16 cellular contexts compared by ENCODE assay signal in genomic region chr3:122603056-122603455, GRCh38. TPM values are rescaled to one million over a fixed set of nuclear protein-coding genes. Genes with fewer than 3 reads are reported as not detected.
DNase-seq lines count a peak whose midpoint lies in the region; ATAC-seq, FAIRE-seq and TF ChIP-seq lines count a peak whose summit lies in the region.
"Had no signal": no experiment of that assay in that cellular context is flagged by ENCODE, and none has a peak within 500 bp of the region (broad histone marks: within the 10 kb centered on the region; RNA-seq: fewer than 3 reads in every experiment).

No MANE protein-coding gene starts in this region.

- peaks cover 0 to 2% of the 10 kb centered on the region in 2 donors for H3K36me3 Mint-ChIP-seq in activated T-cell treated with anti-CD3 and anti-CD28 coated beads, Interleukin-2, amount 50 U/mL, for 72 hours (ENCODE audit: insufficient read depth in 2 of 2)
- H3K36me3 Mint-ChIP-seq in activated T-cell treated with anti-CD3 and anti-CD28 coated beads, Interleukin-2, amount 50 U/mL, for 24 hours (ENCODE audit: low read depth): peaks cover 7% of the 10 kb centered on the region
- peaks cover 7 to 20% (median 8%) of the 10 kb centered on the region in 3 donors for H3K36me3 Mint-ChIP-seq in immature natural killer cell
- no peaks in the 10 kb centered on the region for H3K36me3 Mint-ChIP-seq in HFFc6 (ENCODE audit: low read depth)
- H3K36me3 Mint-ChIP-seq: CD14-positive monocyte had no signal

- no peaks in the 10 kb centered on the region for H3K4me1 Mint-ChIP-seq in activated T-cell treated with anti-CD3 and anti-CD28 coated beads, Interleukin-2, amount 50 U/mL, for 72 hours (ENCODE audit: low read depth)
- peaks cover 12% of the 10 kb centered on the region for H3K4me1 Mint-ChIP-seq in activated T-cell treated with anti-CD3 and anti-CD28 coated beads, Interleukin-2, amount 50 U/mL, for 24 hours (ENCODE audit: low read depth)
- peaks cover 39 to 80% of the 10 kb centered on the region in 2 donors for H3K4me1 Mint-ChIP-seq in immature natural killer cell
- H3K4me1 Mint-ChIP-seq in HFFc6 (ENCODE audit: low read depth): no peaks in the 10 kb centered on the region

- DNase-seq in activated T-cell treated with anti-CD3 and anti-CD28 coated beads, Interleukin-2, amount 50 U/mL, for 72 hours: no peak
- DNase-seq in activated T-cell treated with anti-CD3 and anti-CD28 coated beads, Interleukin-2, amount 50 U/mL, for 24 hours: no peak
- DNase-seq in GM12892 (ENCODE audit: insufficient read length) (no peak), dedifferentiated amniotic fluid mesenchymal stem cell (ENCODE audit: extremely low spot score) (peak; percentile 6), immature natural killer cell (no peak), HFFc6 (no peak), HK-2 (ENCODE audit: unreplicated experiment) (no peak)
- DNase-seq: AML-193; CD4-positive, alpha-beta memory T cell; DMS 273 treated with DMSO at 0.1 percent for 48 hours had no signal

- no peaks in the 10 kb centered on the region for H3K9me3 Mint-ChIP-seq in activated T-cell treated with anti-CD3 and anti-CD28 coated beads, Interleukin-2, amount 50 U/mL, for 72 hours
- no peaks in the 10 kb centered on the region for H3K9me3 Mint-ChIP-seq in activated T-cell treated with anti-CD3 and anti-CD28 coated beads, Interleukin-2, amount 50 U/mL, for 24 hours
- H3K9me3 Mint-ChIP-seq in immature natural killer cell: no peaks in the 10 kb centered on the region
- H3K9me3 Mint-ChIP-seq in HFFc6: no peaks in the 10 kb centered on the region
- H3K9me3 Mint-ChIP-seq: CD14-positive monocyte; CD4-positive, alpha-beta memory T cell had no signal

- H3K27me3 Mint-ChIP-seq in activated T-cell treated with anti-CD3 and anti-CD28 coated beads, Interleukin-2, amount 50 U/mL, for 72 hours (ENCODE audit: low read depth): no peaks in the 10 kb centered on the region
- H3K27me3 Mint-ChIP-seq in activated T-cell treated with anti-CD3 and anti-CD28 coated beads, Interleukin-2, amount 50 U/mL, for 24 hours: no peaks in the 10 kb centered on the region
- H3K27me3 Mint-ChIP-seq in immature natural killer cell (ENCODE audit: low read depth in 3 of 3) (peaks cover 0 to 2% (median 0%) of the 10 kb centered on the region in 3 donors), HFFc6 (ENCODE audit: insufficient read depth) (peaks cover 17% of the 10 kb centered on the region)
- H3K27me3 Mint-ChIP-seq: CD4-positive, alpha-beta memory T cell had no signal

- peak overlapping the region; percentile 22 for H3K27ac Mint-ChIP-seq in activated T-cell treated with anti-CD3 and anti-CD28 coated beads, Interleukin-2, amount 50 U/mL, for 72 hours
- H3K27ac Mint-ChIP-seq in activated T-cell treated with anti-CD3 and anti-CD28 coated beads, Interleukin-2, amount 50 U/mL, for 24 hours: no peak overlapping the region
- H3K27ac Mint-ChIP-seq in immature natural killer cell: peak overlapping the region in 5 of 6 donors; percentile 35 to 82 (median 41)
- H3K27ac Mint-ChIP-seq in HFFc6: no peak overlapping the region

- TF ChIP-seq CTCF in HFFc6 (IDR thresholded peaks at IDR 0.05): no peak

- FAIRE-seq in GM12892 (lab: Jason Lieb, UNC): peak; percentile 27
- FAIRE-seq: G401.6 had no signal

- H3K4me3 Mint-ChIP-seq in activated T-cell treated with anti-CD3 and anti-CD28 coated beads, Interleukin-2, amount 50 U/mL, for 72 hours: no peak overlapping the region
- H3K4me3 Mint-ChIP-seq in activated T-cell treated with anti-CD3 and anti-CD28 coated beads, Interleukin-2, amount 50 U/mL, for 24 hours: no peak overlapping the region
- no peak overlapping the region for H3K4me3 Mint-ChIP-seq in immature natural killer cell
- H3K4me3 Mint-ChIP-seq in HFFc6: no peak overlapping the region
- H3K4me3 Mint-ChIP-seq: CD14-positive monocyte; CD4-positive, alpha-beta memory T cell had no signal

- no peak for TF ChIP-seq POLR2A in GM12892 (IDR thresholded peaks at IDR 0.05; ENCODE audit: low read depth, low read length)

- ATAC-seq in activated T-cell treated with anti-CD3 and anti-CD28 coated beads, Interleukin-2, amount 50 U/mL, for 72 hours (replicated peaks in 1 of 2): no peak
- ATAC-seq in GM19023 (IDR thresholded peaks at IDR 0.05; ENCODE audit: unreplicated experiment): no peak
- ATAC-seq: A549 had no signal

RNA-seq across cellular contexts. Expression of gene PARP15, which starts 25.6 kb away (rescaled TPM):
- total RNA-seq in activated T-cell treated with anti-CD3 and anti-CD28 coated beads, Interleukin-2, amount 50 U/mL, for 72 hours: 10 to 100 TPM; 23.7 to 28.6 TPM
- 36.6 TPM for polyA plus RNA-seq in GM12892 (2012; ENCODE audit: missing spikeins)
- 10 to 100 TPM in 2 of 3 donors, 1 to 10 TPM in 1; 9.4 to 17.0 (median 14.1) TPM for polyA plus RNA-seq in immature natural killer cell
- not detected for total RNA-seq in HFFc6 (2021; fragmentation: NEBNext Ultra II Directional; extraction: Animal tissue kit (Norgen Biotek cat#: 25700))
- total RNA-seq: H4, HT1080 had no signal

RNA-seq across cellular contexts. Expression of gene DTX3L, which starts 38.9 kb away (rescaled TPM):
- total RNA-seq in activated T-cell treated with anti-CD3 and anti-CD28 coated beads, Interleukin-2, amount 50 U/mL, for 72 hours: 10 to 100 TPM; 43.9 to 51.4 TPM
- polyA plus RNA-seq in GM12892 (2012; ENCODE audit: missing spikeins): 17.1 TPM
- polyA plus RNA-seq in immature natural killer cell: 10 to 100 TPM; 15.1 to 38.3 (median 16.3) TPM
- total RNA-seq in HFFc6 (2021; fragmentation: NEBNext Ultra II Directional; extraction: Animal tissue kit (Norgen Biotek cat#: 25700)): 10 to 100 TPM in 5 of 6 experiments, 1 to 10 TPM in 1; 6.2 to 16.7 (median 15.6) TPM

RNA-seq across cellular contexts. Expression of gene PARP9, which starts 39.0 kb away (rescaled TPM):
- 10 to 100 TPM; 28.8 to 38.1 TPM for total RNA-seq in activated T-cell treated with anti-CD3 and anti-CD28 coated beads, Interleukin-2, amount 50 U/mL, for 72 hours
- 31.5 TPM for polyA plus RNA-seq in GM12892 (2012; ENCODE audit: missing spikeins)
- polyA plus RNA-seq in immature natural killer cell: 10 to 100 TPM; 18.1 to 43.9 (median 28.4) TPM
- total RNA-seq in HFFc6 (2021; fragmentation: NEBNext Ultra II Directional; extraction: Animal tissue kit (Norgen Biotek cat#: 25700)): 10 to 100 TPM in 3 of 6 experiments, 1 to 10 TPM in 3; 5.2 to 11.0 (median 9.7) TPM

Comparison
In these comparisons a context has a peak if more than half of its experiments do, and no peak if none do; other contexts are left out.
1. H3K27ac Mint-ChIP-seq: peak in activated T-cell treated with anti-CD3 and anti-CD28 coated beads, Interleukin-2, amount 50 U/mL, for 72 hours (single experiment) and immature natural killer cell (5 of 6); none in activated T-cell treated with anti-CD3 and anti-CD28 coated beads, Interleukin-2, amount 50 U/mL, for 24 hours (single experiment) and HFFc6 (single experiment).
2. RNA of gene PARP15, which starts 25.6 kb away (total RNA-seq): 23.7 to 28.6 TPM in activated T-cell treated with anti-CD3 and anti-CD28 coated beads, Interleukin-2, amount 50 U/mL, for 72 hours; not detected in HFFc6; every median in the first group is over 10 times any median in the second.